32 cellular contexts compared by ENCODE assay signal in the genomic region with DNA sequence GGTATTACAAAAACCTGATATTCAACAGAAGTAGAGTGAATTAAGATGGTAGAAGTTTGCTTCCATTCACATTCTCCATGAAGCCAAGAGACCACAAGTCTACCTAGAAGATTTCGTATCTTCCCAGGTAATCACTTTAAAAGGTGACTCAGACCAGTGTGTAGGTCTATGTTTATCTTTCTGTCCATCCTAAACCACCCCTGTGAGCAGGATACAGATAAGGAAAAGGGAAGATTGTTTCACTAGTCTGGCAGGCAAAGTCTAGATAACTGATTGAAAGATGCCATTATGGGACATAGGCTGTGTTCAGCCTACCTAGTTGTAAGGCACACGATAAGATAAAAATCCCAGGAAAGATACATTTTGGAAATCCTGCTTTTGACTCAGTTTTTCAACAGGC.
"Had no signal": no experiment of that assay in that cellular context is flagged by ENCODE, and none has a peak within 500 bp of the region (broad histone marks: within the 10 kb centered on the region; RNA-seq: fewer than 3 reads in every experiment).

No MANE protein-coding gene starts in this region.

- H3K27ac ChIP-seq: adrenal gland, body of pancreas, brain microvascular endothelial cell, breast epithelium, VCaP had no signal

- H3K4me1 ChIP-seq: body of pancreas, breast epithelium had no signal

- H3K27me3 ChIP-seq: adrenal gland, body of pancreas, brain microvascular endothelial cell, breast epithelium had no signal

- ATAC-seq: activated CD8-positive, alpha-beta T cell treated with anti-CD3 and anti-CD28 coated beads for 36 hours; activated naive CD4-positive, alpha-beta T cell treated with anti-CD3 and anti-CD28 coated beads, Interleukin-2, amount 50 U/mL, for 72 hours; activated T-cell treated with anti-CD3 and anti-CD28 coated beads, Interleukin-2, amount 50 U/mL, for 4 hours; activated T-cell treated with anti-CD3 and anti-CD28 coated beads, Interleukin-2, amount 50 U/mL, for 72 hours; activated T-helper 17 cell treated with anti-CD3 and anti-CD28 coated beads, Interleukin-2, amount 50 U/mL, for 72 hours; body of pancreas had no signal

- DNase-seq: activated B cell treated with CpG ODN at 0.5 μM for 24 hours; activated CD4-positive, alpha-beta memory T cell treated with anti-CD3 and anti-CD28 coated beads for 36 hours; activated CD4-positive, alpha-beta T cell treated with anti-CD3 and anti-CD28 coated beads for 4 hours; activated CD4-positive, alpha-beta T cell treated with anti-CD3 and anti-CD28 coated beads, Interleukin-2, amount 10 ng/mL, durations not matched to agents 24 days and 14 days; activated CD4-positive, alpha-beta T cell treated with anti-CD3 and anti-CD28 coated beads, Interleukin-2, amount 50 U/mL, for 1 hour; activated CD4-positive, alpha-beta T cell treated with anti-CD3 and anti-CD28 coated beads, Interleukin-2, amount 50 U/mL, for 4 hours; activated CD4-positive, CD25-positive, alpha-beta regulatory T cell treated with anti-CD3 and anti-CD28 coated beads, Interleukin-2, amount 50 U/mL, for 72 hours; activated CD8-positive, alpha-beta memory T cell treated with anti-CD3 and anti-CD28 coated beads, Interleukin-2, amount 50 U/mL, for 4 hours; activated CD8-positive, alpha-beta T cell treated with anti-CD3 and anti-CD28 coated beads for 36 hours; activated effector memory CD4-positive, alpha-beta T cell treated with anti-CD3 and anti-CD28 coated beads, Interleukin-2, amount 50 U/mL, for 16 hours; activated gamma-delta T cell treated with Interleukin-2 at 50 U/mL for 16 hours; activated naive CD4-positive, alpha-beta T cell; activated naive CD4-positive, alpha-beta T cell treated with anti-CD3 and anti-CD28 coated beads for 36 hours; activated naive CD4-positive, alpha-beta T cell treated with anti-CD3 and anti-CD28 coated beads, Interleukin-2, amount 50 U/mL, for 16 hours; activated naive CD8-positive, alpha-beta T cell treated with anti-CD3 and anti-CD28 coated beads for 36 hours; activated T-cell treated with anti-CD3 and anti-CD28 coated beads for 4 hours; activated T-cell treated with anti-CD3 and anti-CD28 coated beads, Interleukin-2, amount 50 U/mL, for 1 hour; activated T-cell treated with anti-CD3 and anti-CD28 coated beads, Interleukin-2, amount 50 U/mL, for 4 hours; activated T-cell treated with anti-CD3 and anti-CD28 coated beads, Interleukin-2, amount 50 U/mL, for 72 hours; adrenal gland; amniotic stem cell; aorta; body of pancreas; brain microvascular endothelial cell; central memory CD4-positive, alpha-beta T cell; T-helper 1 cell; T-helper 2 cell; T-helper 9 cell had no signal

- H3K4me3 ChIP-seq: adrenal gland, body of pancreas, breast epithelium had no signal

- H3K9me3 ChIP-seq: adrenal gland, body of pancreas had no signal

- H3K36me3 ChIP-seq: adrenal gland, brain microvascular endothelial cell, breast epithelium had no signal
